Comparison of ENCODE assay signal across 16 cellular contexts in genomic region chr13:102392810-102393209, GRCh38. TPM values are rescaled to one million over a fixed set of nuclear protein-coding genes. Genes with fewer than 3 reads are reported as not detected.
A peak's percentile ranks its signal among the peaks of the same experiment; 100 is the strongest.
DNase-seq lines count a peak whose midpoint lies in the region; ATAC-seq and TF ChIP-seq lines count a peak whose summit lies in the region.
"Had no signal": no experiment of that assay in that cellular context is flagged by ENCODE, and none has a peak within 500 bp of the region (broad histone marks: within the 10 kb centered on the region; RNA-seq: fewer than 3 reads in every experiment).

No MANE protein-coding gene starts in this region.

- peaks cover 0 to 2% of the 10 kb centered on the region in 2 donors for H3K36me3 Mint-ChIP-seq in CD4-positive, alpha-beta memory T cell
- no peaks in the 10 kb centered on the region for H3K36me3 Mint-ChIP-seq in natural killer cell treated with Interleukin-12 subunit alpha and Interleukin-12 subunit beta and Interleukin-15 and Interleukin-18, amount 100 ng/mL, for 72 hours

- POLR2A ChIA-PET in CD4-positive, alpha-beta memory T cell (lab: Charles Lee; ENCODE audit: partially characterized antibody) = no interaction called here

- no peaks in the 10 kb centered on the region for H4K20me1 ChIP-seq in GM23248 (ENCODE audit: insufficient read depth)

- no peak for DNase-seq in CD4-positive, alpha-beta memory T cell
- DNase-seq in GM23248 = peak; percentile 10
- peak; percentile 19 for DNase-seq in activated naive CD4-positive, alpha-beta T cell treated with anti-CD3 and anti-CD28 coated beads, Interleukin-2, amount 50 U/mL, for 16 hours
- no peak for DNase-seq in natural killer cell treated with Interleukin-12 subunit alpha and Interleukin-12 subunit beta and Interleukin-15 and Interleukin-18, amount 100 ng/mL, for 72 hours (ENCODE audit: low spot score)
- DNase-seq in prostate gland (ENCODE audit: low spot score) = no peak
- no peak for DNase-seq in stomach
- DNase-seq in BE2C = no peak
- DNase-seq: activated gamma-delta T cell treated with Interleukin-2 at 50 U/mL for 16 hours, cerebellar nuclear complex, GF-D8, mucosa of descending colon, NCI-H1092 treated with DMSO at 0.1 percent for 48 hours had no signal

- no peaks in the 10 kb centered on the region for H3K9me3 ChIP-seq in CD4-positive, alpha-beta memory T cell (ENCODE audit: control insufficient read depth in 1 of 2, low read length in 2 of 2)
- no peaks in the 10 kb centered on the region for H3K9me3 ChIP-seq in GM23248 (ENCODE audit: low read depth)
- H3K9me3 ChIP-seq in prostate gland = no peaks in the 10 kb centered on the region
- no peaks in the 10 kb centered on the region for H3K9me3 ChIP-seq in stomach
- H3K9me3 ChIP-seq in BE2C = no peaks in the 10 kb centered on the region
- H3K9me3 ChIP-seq: mucosa of descending colon had no signal

- H3K4me3 Mint-ChIP-seq in CD4-positive, alpha-beta memory T cell = peak overlapping the region in 5 of 8 donors; percentile 1 to 92 (median 26)
- peak overlapping the region; percentile 5 for H3K4me3 Mint-ChIP-seq in natural killer cell treated with Interleukin-12 subunit alpha and Interleukin-12 subunit beta and Interleukin-15 and Interleukin-18, amount 100 ng/mL, for 72 hours

- CTCF ChIA-PET in CD4-positive, alpha-beta memory T cell (lab: Charles Lee; ENCODE audit: partially characterized antibody) = interaction anchor here (2.6 kb wide), 1 partner anchor 453 kb away, joined by 8 read pairs; the partner anchor contains the start of gene ERCC5

- no peak overlapping the region for H3K4me2 ChIP-seq in GM23248 (ENCODE audit: unreplicated experiment)

- H3K9ac ChIP-seq in GM23248 = no peak overlapping the region

- peaks cover 0 to 2% (median 0%) of the 10 kb centered on the region in 8 donors for H3K9me3 Mint-ChIP-seq in CD4-positive, alpha-beta memory T cell
- H3K9me3 Mint-ChIP-seq in natural killer cell treated with Interleukin-12 subunit alpha and Interleukin-12 subunit beta and Interleukin-15 and Interleukin-18, amount 100 ng/mL, for 72 hours = no peaks in the 10 kb centered on the region

- TF ChIP-seq POLR2A in prostate gland (IDR thresholded peaks at IDR 0.05) (no peak), stomach (IDR thresholded peaks at IDR 0.05) (no peak)

- H3K79me2 ChIP-seq in GM23248 (ENCODE audit: insufficient read depth) = no peaks in the 10 kb centered on the region

- H3K4me1 ChIP-seq in CD4-positive, alpha-beta memory T cell (ENCODE audit: insufficient read depth, low read length) = peaks cover 12% of the 10 kb centered on the region
- peaks cover 5% of the 10 kb centered on the region; the same call in 1 of the 2 replicates for H3K4me1 ChIP-seq in GM23248 (ENCODE audit: insufficient read depth)
- no peaks in the 10 kb centered on the region for H3K4me1 ChIP-seq in prostate gland (replicated peaks)
- peaks cover 0 to 18% (median 11%) of the 10 kb centered on the region in 4 donors for H3K4me1 ChIP-seq in stomach
- peaks cover 7% of the 10 kb centered on the region for H3K4me1 ChIP-seq in BE2C

- H3K27ac ChIP-seq in CD4-positive, alpha-beta memory T cell (ENCODE audit: low read depth, low read length) = no peak overlapping the region
- H3K27ac ChIP-seq in GM23248 = no peak overlapping the region
- H3K27ac ChIP-seq in prostate gland = no peak overlapping the region
- H3K27ac ChIP-seq in stomach = no peak overlapping the region
- H3K27ac ChIP-seq: C4-2B, SJSA1, VCaP had no signal

- H3K36me3 ChIP-seq in CD4-positive, alpha-beta memory T cell (ENCODE audit: insufficient read depth, low read length) = no peaks in the 10 kb centered on the region
- H3K36me3 ChIP-seq in GM23248 (ENCODE audit: low read depth) (no peaks in the 10 kb centered on the region), prostate gland (no peaks in the 10 kb centered on the region), stomach (no peaks in the 10 kb centered on the region), BE2C (no peaks in the 10 kb centered on the region; the same call in 1 of the 2 replicates)
- H3K36me3 ChIP-seq: SJSA1 had no signal

- in situ Hi-C loops in GM23248 (cut with MboI) = no loop called here

- H3K9me2 ChIP-seq in GM23248 (ENCODE audit: insufficient read depth) = no peaks in the 10 kb centered on the region

- no peaks in the 10 kb centered on the region for H3K27me3 ChIP-seq in CD4-positive, alpha-beta memory T cell (ENCODE audit: insufficient read depth, low read length)
- H3K27me3 ChIP-seq in GM23248 (replicated peaks; ENCODE audit: insufficient read depth) (0 out of 2 replicates have a peak, but pooled peaks cover 5% of the 10 kb centered on the region), prostate gland (replicated peaks; ENCODE audit: insufficient read depth) (no peaks in the 10 kb centered on the region), stomach (no peaks in the 10 kb centered on the region), BE2C (no peaks in the 10 kb centered on the region)

- peak overlapping the region in 5 of 7 donors; percentile 15 to 85 (median 84) for H3K27ac Mint-ChIP-seq in CD4-positive, alpha-beta memory T cell
- H3K27ac Mint-ChIP-seq in natural killer cell treated with Interleukin-12 subunit alpha and Interleukin-12 subunit beta and Interleukin-15 and Interleukin-18, amount 100 ng/mL, for 72 hours = peak overlapping the region in 1 of 2 donors; percentile 64
- H3K27ac Mint-ChIP-seq: progenitor cell of endocrine pancreas had no signal

- TF ChIP-seq EP300 in stomach (IDR thresholded peaks at IDR 0.05) = no peak

- no peak for TF ChIP-seq CTCF in prostate gland (IDR thresholded peaks at IDR 0.05)
- no peak for TF ChIP-seq CTCF in stomach (IDR thresholded peaks at IDR 0.05)
- no peak for TF ChIP-seq CTCF in BE2C (IDR thresholded peaks at IDR 0.05; ENCODE audit: low read depth, low read length)

- intact Hi-C loops in CD4-positive, alpha-beta memory T cell (cut with micrococcal nuclease) = loop anchor here (10.0 kb wide), 1 partner anchor 1718 kb away; the partner anchor contains the start of gene TMTC4
- intact Hi-C loops in prostate gland (cut with DNase I) = no loop called here
- intact Hi-C loops in stomach (cut with DNase I; ENCODE audit: low total_unique reads) = no loop called here

- no peak for ATAC-seq in natural killer cell treated with Interleukin-12 subunit alpha and Interleukin-12 subunit beta and Interleukin-15 and Interleukin-18, amount 100 ng/mL, for 72 hours
- ATAC-seq: mucosa of descending colon had no signal

- H2AFZ ChIP-seq in GM23248 = no peak overlapping the region

- H3F3A ChIP-seq in GM23248 (ENCODE audit: insufficient read depth) = no peaks in the 10 kb centered on the region

- peaks cover 11 to 12% of the 10 kb centered on the region in 2 donors for H3K27me3 Mint-ChIP-seq in CD4-positive, alpha-beta memory T cell
- peaks cover 32 to 36% of the 10 kb centered on the region in 2 donors for H3K27me3 Mint-ChIP-seq in natural killer cell treated with Interleukin-12 subunit alpha and Interleukin-12 subunit beta and Interleukin-15 and Interleukin-18, amount 100 ng/mL, for 72 hours

- H3K4me3 ChIP-seq in CD4-positive, alpha-beta memory T cell (ENCODE audit: low read length in 2 of 2) = no peak overlapping the region
- H3K4me3 ChIP-seq in GM23248 (no peak overlapping the region), prostate gland (no peak overlapping the region), stomach (no peak overlapping the region), BE2C (ENCODE audit: low read depth, low read length) (no peak overlapping the region)
- H3K4me3 ChIP-seq: mucosa of descending colon, SJSA1 had no signal

- H3K4me1 Mint-ChIP-seq in CD4-positive, alpha-beta memory T cell = peaks cover 6 to 17% (median 11%) of the 10 kb centered on the region in 4 donors
- peaks cover 9 to 14% of the 10 kb centered on the region in 2 donors for H3K4me1 Mint-ChIP-seq in natural killer cell treated with Interleukin-12 subunit alpha and Interleukin-12 subunit beta and Interleukin-15 and Interleukin-18, amount 100 ng/mL, for 72 hours (ENCODE audit: low read depth in 2 of 2)

- 78 to 80% methylated on average over 5 of the region's 5 CpGs for WGBS in GM23248 (ENCODE audit: low coverage in 1 of 2, low lambda C conversion rate in 2 of 2, missing lambda C conversion rate in 2 of 2), 2 experiments
- 85% methylated on average over 5 of the region's 5 CpGs for WGBS in prostate gland
- WGBS in stomach, 5 donors = 72 to 83% (median 79%) methylated on average over 5 of the region's 5 CpGs

RNA-seq across cellular contexts. Expression of gene FGF14, which starts 9.0 kb away (rescaled TPM):
- under 1 TPM; 0.33 to 0.35 TPM for total RNA-seq in CD4-positive, alpha-beta memory T cell
- polyA plus RNA-seq in CD4-positive, alpha-beta memory T cell = under 1 TPM in 1 of 2 donors, not detected in 1; 0.55 TPM
- total RNA-seq in GM23248 (2014; rRNA removed; shearing (Covaris generic)) = under 0.01 TPM in 1 of 2 replicates, not detected in the other
- polyA plus RNA-seq in GM23248 (2016; fragmentation: Nextera tagmentation; extraction: Ambion mirVana) = 1.3 and 1.9 TPM in 2 replicates
- not detected for total RNA-seq in natural killer cell treated with Interleukin-12 subunit alpha and Interleukin-12 subunit beta and Interleukin-15 and Interleukin-18, amount 100 ng/mL, for 72 hours
- total RNA-seq in prostate gland = under 1 TPM; under 0.01 to 0.28 TPM
- total RNA-seq in stomach = 1 to 10 TPM in 2 of 5 donors, under 1 TPM in 3; 0.14 to 6.6 (median 0.58) TPM
- 1 to 10 TPM in 1 of 3 donors, under 1 TPM in 2; 0.08 to 1.4 (median 0.50) TPM for polyA plus RNA-seq in stomach
- 9.2 TPM for polyA plus RNA-seq in BE2C (2012; ENCODE audit: insufficient read depth, insufficient read length, low read depth)
- total RNA-seq: SJSA1 had no signal

Comparison
In these comparisons a context has a peak if more than half of its experiments do, and no peak if none do; other contexts are left out.
1. DNase-seq: peak in GM23248 (single experiment) and activated naive CD4-positive, alpha-beta T cell treated with anti-CD3 and anti-CD28 coated beads, Interleukin-2, amount 50 U/mL, for 16 hours (single experiment); none in CD4-positive, alpha-beta memory T cell (0 of 5), natural killer cell treated with Interleukin-12 subunit alpha and Interleukin-12 subunit beta and Interleukin-15 and Interleukin-18, amount 100 ng/mL, for 72 hours (single experiment), prostate gland (single experiment), stomach (single experiment) and BE2C (single experiment).